Comparison of ENCODE assay signal across 8 cellular contexts in the genomic region with DNA sequence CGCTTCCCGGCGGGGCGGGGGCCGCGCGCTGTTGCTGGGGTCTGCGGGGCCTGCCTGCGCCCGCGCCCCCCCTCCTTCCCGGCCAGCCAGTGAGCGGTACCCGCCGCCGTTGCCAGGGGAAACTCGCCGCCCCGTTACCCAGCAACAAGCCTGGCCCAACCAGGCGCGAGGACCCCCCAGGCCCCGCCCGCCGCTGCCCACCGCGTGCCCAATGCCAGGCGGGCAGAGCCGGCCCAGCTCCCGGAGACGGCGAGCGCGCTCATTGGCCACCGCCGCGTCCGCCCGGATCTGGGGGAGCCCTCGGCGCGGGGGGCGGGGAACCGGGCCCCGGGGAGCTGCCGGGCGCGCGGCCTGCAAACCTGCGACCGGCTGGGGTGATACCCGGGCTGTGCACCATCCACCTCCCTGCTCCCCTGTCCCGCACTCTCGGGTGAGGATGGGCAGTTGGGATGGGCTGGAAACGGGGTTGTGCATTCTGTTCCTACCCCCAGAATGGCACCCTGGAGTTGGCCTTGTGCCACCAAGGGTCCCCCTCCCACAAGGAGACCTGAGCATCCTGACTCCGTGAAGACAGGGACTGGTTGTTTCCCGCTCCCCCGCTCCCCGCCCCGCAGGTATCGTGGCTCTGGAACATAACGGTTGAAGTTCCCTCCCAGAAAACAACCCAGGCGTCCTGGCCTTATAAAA. TPM values are rescaled to one million over a fixed set of nuclear protein-coding genes. Genes with fewer than 3 reads are reported as not detected.
A peak's percentile ranks its signal among the peaks of the same experiment; 100 is the strongest.
DNase-seq lines count a peak whose midpoint lies in the region; ATAC-seq and TF ChIP-seq lines count a peak whose summit lies in the region.

No MANE protein-coding gene starts in this region.

- no peaks in the 10 kb centered on the region for H3K36me3 Mint-ChIP-seq in HFFc6 (ENCODE audit: low read depth)

- ATAC-seq in left colon (no peak), GM19397 (IDR thresholded peaks at IDR 0.05; ENCODE audit: unreplicated experiment) (no peak)

- H3K27ac ChIP-seq in AG04450 (ENCODE audit: low read depth, low read length): no peak overlapping the region
- no peak overlapping the region for H3K27ac ChIP-seq in substantia nigra (ENCODE audit: low read depth, low read length, poor library complexity, severe bottlenecking)

- H3K27me3 Mint-ChIP-seq in HFFc6 (ENCODE audit: insufficient read depth): peaks cover 6% of the 10 kb centered on the region

- DNase-seq in AG04450 (ENCODE audit: low read depth, low spot score) (no peak), HFFc6 (peak; percentile 57), T-helper 22 cell (ENCODE audit: low read depth) (peak; percentile 72), cerebellar cortex (ENCODE audit: low spot score) (peak; percentile 86), left colon (peak; percentile 53 to 69), substantia nigra (lab: John Stamatoyannopoulos, UW) (peak in 46 of 49 donors; percentile 25 to 94 (median 67)), dedifferentiated amniotic fluid mesenchymal stem cell (ENCODE audit: extremely low spot score) (no peak)

- intact Hi-C loops in left colon (cut with DNase I, micrococcal nuclease): loop anchor here in 1 of 2 donors (10.0 kb wide), 1 partner anchor 95 kb away; no protein-coding TSS in a partner anchor

- peak overlapping the region; percentile 26; the same call in 1 of the 2 replicates for H3K4me3 Mint-ChIP-seq in HFFc6

- POLR2A ChIA-PET in AG04450 (lab: Yijun Ruan, JAX): interaction anchor here (0.7 to 3.4 kb wide), 4 partner anchors 13 to 63 kb away, joined by 3 to 29 read pairs (median 4); no protein-coding TSS in a partner anchor

- no peaks in the 10 kb centered on the region for H3K27me3 ChIP-seq in AG04450 (ENCODE audit: control insufficient read depth, insufficient read depth, low read length)

- TF ChIP-seq CTCF in AG04450 (IDR thresholded peaks at IDR 0.05; ENCODE audit: low read depth, low read length) (no peak), HFFc6 (IDR thresholded peaks at IDR 0.05) (no peak)

- peaks cover 9% of the 10 kb centered on the region for H3K4me1 Mint-ChIP-seq in HFFc6 (ENCODE audit: low read depth)

- no peak overlapping the region for H3K27ac Mint-ChIP-seq in HFFc6

- H3K9me3 ChIP-seq in AG04450 (ENCODE audit: control insufficient read depth, insufficient read depth, low read length): no peaks in the 10 kb centered on the region; the same call in 1 of the 2 replicates

- H3K4me3 ChIP-seq in AG04450 (ENCODE audit: low read depth, low read length): peak overlapping the region; percentile 53

- H3K9me3 Mint-ChIP-seq in HFFc6: no peaks in the 10 kb centered on the region

- CTCF ChIA-PET in AG04450 (lab: Charles Lee): interaction anchor here (1.1 to 1.3 kb wide), 3 partner anchors 8 to 399 kb away, joined by 3 to 6 read pairs (median 6); no protein-coding TSS in a partner anchor

RNA-seq across cellular contexts. Expression of a gene that starts 8.8 kb away (rescaled TPM):
- 3.6 and 4.4 TPM in 2 replicates for polyA plus RNA-seq in AG04450 (2011; rRNA removed)
- polyA minus RNA-seq in AG04450 (2011; rRNA and poly(A)+ RNA removed): 3.6 and 4.5 TPM in 2 replicates
- total RNA-seq in HFFc6 (2021; fragmentation: NEBNext Ultra II Directional; extraction: Animal tissue kit (Norgen Biotek cat#: 25700)): 10 to 100 TPM in 2 of 6 experiments, 1 to 10 TPM in 4; 8.6 to 10.9 (median 9.6) TPM
- 10 to 100 TPM; 18.9 to 32.9 TPM for total RNA-seq in left colon

RNA-seq across cellular contexts. Expression of a gene that starts 16.6 kb away (rescaled TPM):
- polyA plus RNA-seq in AG04450 (2011; rRNA removed): 5.0 and 6.6 TPM in 2 replicates
- polyA minus RNA-seq in AG04450 (2011; rRNA and poly(A)+ RNA removed): 4.7 and 9.3 TPM in 2 replicates
- total RNA-seq in HFFc6 (2021; fragmentation: NEBNext Ultra II Directional; extraction: Animal tissue kit (Norgen Biotek cat#: 25700)): 10 to 100 TPM; 20.6 to 30.6 (median 23.8) TPM
- total RNA-seq in left colon: 10 to 100 TPM; 28.0 to 36.7 TPM

RNA-seq across cellular contexts. Expression of a gene that starts 34.9 kb away (rescaled TPM):
- 2.4 and 5.0 TPM in 2 replicates for polyA plus RNA-seq in AG04450 (2011; rRNA removed)
- polyA minus RNA-seq in AG04450 (2011; rRNA and poly(A)+ RNA removed): 1.0 and 1.3 TPM in 2 replicates
- 10 to 100 TPM; 12.0 to 16.2 (median 14.0) TPM for total RNA-seq in HFFc6 (2021; fragmentation: NEBNext Ultra II Directional; extraction: Animal tissue kit (Norgen Biotek cat#: 25700))
- total RNA-seq in left colon: 10 to 100 TPM; 13.9 to 14.1 TPM

Comparison
In these comparisons a context has a peak if more than half of its experiments do, and no peak if none do; other contexts are left out.
1. DNase-seq: peak in HFFc6 (single experiment), T-helper 22 cell (single experiment), cerebellar cortex (single experiment), left colon (2 of 2) and substantia nigra (46 of 49); none in AG04450 (single experiment) and dedifferentiated amniotic fluid mesenchymal stem cell (single experiment).